16 cellular contexts compared by ENCODE assay signal in the genomic region with DNA sequence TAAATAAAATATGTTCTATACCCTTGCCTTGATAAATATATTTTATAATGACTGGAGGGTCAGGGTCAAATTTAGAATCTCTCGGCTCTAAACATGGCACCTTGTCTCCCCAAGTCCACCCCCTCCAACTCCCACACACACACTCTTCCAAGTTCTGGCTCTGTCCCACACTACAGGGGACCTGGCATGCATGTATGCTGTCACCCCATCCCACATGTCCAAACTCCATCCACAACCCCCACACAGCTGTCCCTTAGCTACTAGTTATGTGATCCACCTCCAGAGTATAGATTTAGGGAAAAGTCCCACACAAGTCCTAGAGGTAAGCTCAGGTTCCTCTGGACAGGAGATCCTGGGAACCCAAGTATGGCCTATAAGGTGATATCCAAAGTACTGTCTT.
DNase-seq lines count a peak whose midpoint lies in the region; ATAC-seq and TF ChIP-seq lines count a peak whose summit lies in the region.
"Had no signal": no experiment of that assay in that cellular context is flagged by ENCODE, and none has a peak within 500 bp of the region (broad histone marks: within the 10 kb centered on the region; RNA-seq: fewer than 3 reads in every experiment).

No MANE protein-coding gene starts in this region.

- peaks cover 2 to 4% of the 10 kb centered on the region in 2 donors for H3K4me1 ChIP-seq in neuronal stem cell (ENCODE audit: control insufficient read depth in 2 of 2, insufficient read depth in 1 of 2, low read depth in 1 of 2, low read length in 2 of 2)
- H3K4me1 ChIP-seq: BLaER1 treated with 17β-estradiol and CSF1 and Interleukin-3, amounts not matched to agents 10 nM and 100 nM had no signal

- TF ChIP-seq CTCF in 22Rv1 (IDR thresholded peaks at IDR 0.05) (no peak), HFFc6 (IDR thresholded peaks at IDR 0.05) (no peak), WI38 (IDR thresholded peaks at IDR 0.05; ENCODE audit: low read depth, low read length) (no peak)

- no peaks in the 10 kb centered on the region for H3K27me3 Mint-ChIP-seq in HFFc6 (ENCODE audit: insufficient read depth)
- H3K27me3 Mint-ChIP-seq: CD4-positive, alpha-beta T cell had no signal

- H4K91ac ChIP-seq in neuronal stem cell (ENCODE audit: low read depth, low read length, poor library complexity) = no peak overlapping the region

- H3K36me3 ChIP-seq in neuronal stem cell (replicated peaks in 1 of 2; ENCODE audit: control insufficient read depth in 2 of 2, insufficient read depth in 2 of 2, low read length in 2 of 2) = no peaks in the 10 kb centered on the region
- H3K36me3 ChIP-seq: BLaER1 treated with 17β-estradiol and CSF1 and Interleukin-3, amounts not matched to agents 10 nM and 100 nM; HAP-1 had no signal

- no peak overlapping the region for H3K23ac ChIP-seq in neuronal stem cell (ENCODE audit: low read depth, low read length, poor library complexity)

- no peak overlapping the region for H2AFZ ChIP-seq in neuronal stem cell (ENCODE audit: low read length)

- no peaks in the 10 kb centered on the region for H3K9me3 Mint-ChIP-seq in HFFc6

- H3K9me3 ChIP-seq in neuronal stem cell (replicated peaks in 1 of 2; ENCODE audit: control insufficient read depth in 2 of 2, insufficient read depth in 1 of 2, low read depth in 1 of 2, low read length in 2 of 2) = no peaks in the 10 kb centered on the region
- H3K9me3 ChIP-seq: BLaER1 treated with 17β-estradiol and CSF1 and Interleukin-3, amounts not matched to agents 10 nM and 100 nM; HAP-1 had no signal

- H3K4ac ChIP-seq in neuronal stem cell (ENCODE audit: low read length) = no peak overlapping the region

- peak overlapping the region; percentile 79 for H3K27ac ChIP-seq in 22Rv1
- no peak overlapping the region for H3K27ac ChIP-seq in neuronal stem cell (replicated peaks; ENCODE audit: low read length)
- H3K27ac ChIP-seq: BLaER1 treated with 17β-estradiol and CSF1 and Interleukin-3, amounts not matched to agents 10 nM and 100 nM; HL-60 had no signal

- no peak for DNase-seq in HFFc6
- no peak for DNase-seq in neuronal stem cell (ENCODE audit: low spot score)
- no peak for DNase-seq in NCI-H748 treated with DMSO at 0.1 percent for 48 hours (lab: John Stamatoyannopoulos, UW)
- no peak for DNase-seq in activated CD4-positive, alpha-beta T cell treated with anti-CD3 and anti-CD28 coated beads, Interleukin-2, amount 50 U/mL, for 4 hours
- DNase-seq: ACHN; Calu3; CD4-positive, alpha-beta T cell; DMS153; DND-41; GDM1 had no signal

- H3K9ac ChIP-seq in neuronal stem cell (ENCODE audit: low read depth, low read length, poor library complexity) = no peak overlapping the region
- H3K9ac ChIP-seq: BLaER1 treated with 17β-estradiol and CSF1 and Interleukin-3, amounts not matched to agents 10 nM and 100 nM had no signal

- no peak overlapping the region for H2BK5ac ChIP-seq in neuronal stem cell (ENCODE audit: low read length)

- 0 out of 2 replicates have a peak overlapping the region, but pooled peaks have one; percentile 11 for H3K4me3 ChIP-seq in WI38 (ENCODE audit: low read depth, low read length)
- H3K4me3 ChIP-seq in neuronal stem cell (ENCODE audit: low read length in 2 of 2) = no peak overlapping the region
- H3K4me3 ChIP-seq: BLaER1 treated with 17β-estradiol and CSF1 and Interleukin-3, amounts not matched to agents 10 nM and 100 nM; HAP-1 had no signal

- peaks cover 19% of the 10 kb centered on the region; the same call in 1 of the 2 replicates for H3K4me1 Mint-ChIP-seq in HFFc6 (ENCODE audit: low read depth)

- H3K79me1 ChIP-seq in neuronal stem cell (ENCODE audit: low read depth, low read length) = no peaks in the 10 kb centered on the region

- H4K8ac ChIP-seq in neuronal stem cell (ENCODE audit: low read depth, low read length) = no peak overlapping the region

- peak overlapping the region; percentile 54 for H3K18ac ChIP-seq in neuronal stem cell (ENCODE audit: low read length)

- no peaks in the 10 kb centered on the region for H3K36me3 Mint-ChIP-seq in HFFc6 (ENCODE audit: low read depth)

- H2BK120ac ChIP-seq in neuronal stem cell (ENCODE audit: low read depth, low read length) = no peak overlapping the region

- peak overlapping the region; percentile 83; the same call in 1 of the 2 replicates for H3K4me3 Mint-ChIP-seq in HFFc6
- H3K4me3 Mint-ChIP-seq: CD4-positive, alpha-beta T cell had no signal

- H3K27me3 ChIP-seq in neuronal stem cell (ENCODE audit: control insufficient read depth in 3 of 3, insufficient read depth in 3 of 3, low read depth in 1 of 3, low read length in 3 of 3) = no peaks in the 10 kb centered on the region
- H3K27me3 ChIP-seq: BLaER1 treated with 17β-estradiol and CSF1 and Interleukin-3, amounts not matched to agents 10 nM and 100 nM had no signal

- H3K4me2 ChIP-seq in neuronal stem cell (ENCODE audit: insufficient read depth, low read length, poor library complexity, severe bottlenecking) = no peak overlapping the region
- H3K4me2 ChIP-seq: BLaER1 treated with 17β-estradiol and CSF1 and Interleukin-3, amounts not matched to agents 10 nM and 100 nM had no signal

- no peak overlapping the region for H2AK5ac ChIP-seq in neuronal stem cell (ENCODE audit: low read depth, low read length)

- H2BK12ac ChIP-seq in neuronal stem cell (ENCODE audit: low read length) = no peak overlapping the region

- no peak overlapping the region for H3K14ac ChIP-seq in neuronal stem cell (ENCODE audit: low read length)

- no peak overlapping the region for H2BK15ac ChIP-seq in neuronal stem cell (ENCODE audit: low read length)

- ATAC-seq in HG02970 (IDR thresholded peaks at IDR 0.05; ENCODE audit: low FRiP score, unreplicated experiment) = no peak

- H3K27ac Mint-ChIP-seq in HFFc6 = peak overlapping the region; percentile 19; the same call in 1 of the 2 replicates
- H3K27ac Mint-ChIP-seq: CD4-positive, alpha-beta T cell had no signal

- no CpG with 5 or more reads among the region's 1 CpG for WGBS in neuronal stem cell (ENCODE audit: extremely low coverage in 2 of 2, insufficient read length in 2 of 2, insufficient replicate concordance in 1 of 2), 2 donors
